In genomic region chr10:35595106-35595505, GRCh38 we compare ENCODE assay signal across 36 cellular contexts. TPM values are rescaled to one million over a fixed set of nuclear protein-coding genes. Genes with fewer than 3 reads are reported as not detected.
"Had no signal": no experiment of that assay in that cellular context is flagged by ENCODE, and none has a peak within 500 bp of the region (broad histone marks: within the 10 kb centered on the region; RNA-seq: fewer than 3 reads in every experiment).

No MANE protein-coding gene starts in this region.

- H3K27ac Mint-ChIP-seq: activated CD4-positive, alpha-beta memory T cell treated with anti-CD3 and anti-CD28 coated beads for 36 hours; activated CD4-positive, alpha-beta T cell treated with anti-CD3 and anti-CD28 coated beads, Interleukin-2, amount 10 ng/mL, durations not matched to agents 24 days and 14 days; activated T-cell treated with anti-CD3 and anti-CD28 coated beads, Interleukin-2, amount 50 U/mL, for 24 hours; mesothelial cell of epicardium; naive thymus-derived CD8-positive, alpha-beta T cell had no signal

- ATAC-seq: heart left ventricle; left ventricle myocardium superior; naive thymus-derived CD8-positive, alpha-beta T cell; right lobe of liver; stimulated activated naive CD8-positive, alpha-beta T cell treated with anti-CD3 and anti-CD28 coated beads, Interleukin-15, Interleukin-2, amounts not matched to agents 100 U/mL and 50 U/mL, for 24 hours had no signal

- DNase-seq: activated CD4-positive, alpha-beta memory T cell treated with anti-CD3 and anti-CD28 coated beads for 36 hours; activated CD4-positive, alpha-beta T cell treated with anti-CD3 and anti-CD28 coated beads, Interleukin-2, amount 10 ng/mL, durations not matched to agents 24 days and 14 days; activated CD4-positive, CD25-positive, alpha-beta regulatory T cell treated with anti-CD3 and anti-CD28 coated beads, Interleukin-2, amount 50 U/mL, for 72 hours; activated CD8-positive, alpha-beta memory T cell treated with anti-CD3 and anti-CD28 coated beads, Interleukin-2, amount 50 U/mL, for 4 hours; activated gamma-delta T cell; activated naive CD4-positive, alpha-beta T cell treated with anti-CD3 and anti-CD28 coated beads, Interleukin-2, amount 50 U/mL, for 16 hours; activated T-cell treated with anti-CD3 and anti-CD28 coated beads, Interleukin-2, amount 50 U/mL, for 24 hours; amniotic stem cell; brain microvascular endothelial cell; dorsolateral prefrontal cortex; effector memory CD4-positive, alpha-beta T cell; foreskin fibroblast; heart left ventricle; hypothalamus; left ventricle myocardium superior; naive thymus-derived CD8-positive, alpha-beta T cell; right lobe of liver; stimulated activated CD4-positive, alpha-beta T cell treated with anti-CD3 and anti-CD28 coated beads, Interleukin-2, amount 100 ng/mL, for 48 hours; stimulated activated naive CD8-positive, alpha-beta T cell treated with anti-CD3 and anti-CD28 coated beads, Interleukin-15, Interleukin-2, amounts not matched to agents 100 U/mL and 50 U/mL, for 24 hours; T-helper 1 cell; trophoblast cell; uterus; WERI-Rb-1 had no signal

- H3K27ac ChIP-seq: brain microvascular endothelial cell, coronary artery, heart left ventricle, right lobe of liver, thoracic aorta, uterus, WERI-Rb-1 had no signal

- H3K36me3 ChIP-seq: brain microvascular endothelial cell, heart left ventricle, right lobe of liver, thoracic aorta, uterus, WERI-Rb-1 had no signal

- H3K9me3 ChIP-seq: right lobe of liver, thoracic aorta, uterus had no signal

- H3K27me3 Mint-ChIP-seq: activated CD4-positive, alpha-beta T cell treated with anti-CD3 and anti-CD28 coated beads, Interleukin-2, amount 10 ng/mL, durations not matched to agents 24 days and 14 days had no signal

- H3K27me3 ChIP-seq: brain microvascular endothelial cell, dorsolateral prefrontal cortex, right lobe of liver, uterus had no signal

- H3K4me1 Mint-ChIP-seq: activated CD4-positive, alpha-beta T cell treated with anti-CD3 and anti-CD28 coated beads, Interleukin-2, amount 10 ng/mL, durations not matched to agents 24 days and 14 days; mesothelial cell of epicardium; naive thymus-derived CD8-positive, alpha-beta T cell had no signal

- H3K36me3 Mint-ChIP-seq: mesothelial cell of epicardium had no signal

- H3K4me3 Mint-ChIP-seq: activated CD4-positive, alpha-beta memory T cell treated with anti-CD3 and anti-CD28 coated beads for 36 hours; activated CD4-positive, alpha-beta T cell treated with anti-CD3 and anti-CD28 coated beads, Interleukin-2, amount 10 ng/mL, durations not matched to agents 24 days and 14 days; activated T-cell treated with anti-CD3 and anti-CD28 coated beads, Interleukin-2, amount 50 U/mL, for 24 hours; mesothelial cell of epicardium; naive thymus-derived CD8-positive, alpha-beta T cell had no signal

- H3K4me3 ChIP-seq: coronary artery, dorsolateral prefrontal cortex, heart left ventricle, right lobe of liver, thoracic aorta, uterus had no signal

- H3K4me1 ChIP-seq: heart left ventricle, right lobe of liver, uterus had no signal

RNA-seq across cellular contexts. Expression of gene GJD4, which starts 10.0 kb away (rescaled TPM):
- total RNA-seq: activated CD4-positive, alpha-beta memory T cell treated with anti-CD3 and anti-CD28 coated beads for 36 hours; activated CD4-positive, alpha-beta T cell treated with anti-CD3 and anti-CD28 coated beads, Interleukin-2, amount 10 ng/mL, durations not matched to agents 24 days and 14 days; activated CD8-positive, alpha-beta memory T cell treated with anti-CD3 and anti-CD28 coated beads for 36 hours; astrocyte; cardiac septum; cerebellum; endothelial cell of umbilical vein; heart left ventricle; left ventricle myocardium superior; lung microvascular endothelial cell; mesothelial cell of epicardium; naive thymus-derived CD8-positive, alpha-beta T cell; posterior vena cava; renal cortical epithelial cell; right lobe of liver; subcutaneous adipose tissue; thoracic aorta; uterus had no signal
- polyA plus RNA-seq: endothelial cell of umbilical vein; esophagus; heart left ventricle; naive thymus-derived CD8-positive, alpha-beta T cell had no signal
